ENCODE assay signal across 1 cellular context in genomic region chr11:106091480-106092123, GRCh38.
TF ChIP-seq lines count a peak whose summit lies in the region.

No MANE protein-coding gene starts in this region.

TF ChIP-seq in HepG2, 621 proteins besides CTCF, POLR2A, EP300 and RAD21 (continued from another document):
- TF ChIP-seq ZFP91 (CRISPR knock-in tag; IDR thresholded peaks at IDR 0.05; ENCODE audit: borderline replicate concordance) (no peak), PREB (CRISPR knock-in tag; IDR thresholded peaks at IDR 0.05) (no peak), ZNF883 (CRISPR knock-in tag; IDR thresholded peaks at IDR 0.05; ENCODE audit: not compliant biosample characterization) (no peak), SYNCRIP (IDR thresholded peaks at IDR 0.05; ENCODE audit: insufficient read depth, low read depth, low read length) (no peak), XRCC5 (optimal IDR thresholded peaks at IDR 0.05; ENCODE audit: low read length) (no peak), MAFG (CRISPR knock-in tag; IDR thresholded peaks at IDR 0.05) (no peak), ZBTB44 (CRISPR knock-in tag; IDR thresholded peaks at IDR 0.05) (no peak), SOX5 (CRISPR knock-in tag; IDR thresholded peaks at IDR 0.05; ENCODE audit: borderline replicate concordance) (no peak), SP5 (CRISPR knock-in tag; IDR thresholded peaks at IDR 0.05; ENCODE audit: borderline replicate concordance, low read depth) (no peak), ZNF7 (CRISPR knock-in tag; IDR thresholded peaks at IDR 0.05) (no peak), GLI4 (CRISPR knock-in tag; IDR thresholded peaks at IDR 0.05; ENCODE audit: borderline replicate concordance) (no peak), CEBPB (IDR thresholded peaks at IDR 0.05; ENCODE audit: borderline replicate concordance, low read depth, low read length) (no peak), NKX3-1 (CRISPR knock-in tag; IDR thresholded peaks at IDR 0.05) (no peak), FLYWCH1 (CRISPR knock-in tag; IDR thresholded peaks at IDR 0.05) (no peak), MAFK (conservative IDR thresholded peaks at IDR 0.05 in 1 of 2, IDR thresholded peaks at IDR 0.05 in 1 of 2; ENCODE audit: low read length in 2 of 2) (no peak)
